Comparison of ENCODE assay signal across 2 cellular contexts in the genomic region with DNA sequence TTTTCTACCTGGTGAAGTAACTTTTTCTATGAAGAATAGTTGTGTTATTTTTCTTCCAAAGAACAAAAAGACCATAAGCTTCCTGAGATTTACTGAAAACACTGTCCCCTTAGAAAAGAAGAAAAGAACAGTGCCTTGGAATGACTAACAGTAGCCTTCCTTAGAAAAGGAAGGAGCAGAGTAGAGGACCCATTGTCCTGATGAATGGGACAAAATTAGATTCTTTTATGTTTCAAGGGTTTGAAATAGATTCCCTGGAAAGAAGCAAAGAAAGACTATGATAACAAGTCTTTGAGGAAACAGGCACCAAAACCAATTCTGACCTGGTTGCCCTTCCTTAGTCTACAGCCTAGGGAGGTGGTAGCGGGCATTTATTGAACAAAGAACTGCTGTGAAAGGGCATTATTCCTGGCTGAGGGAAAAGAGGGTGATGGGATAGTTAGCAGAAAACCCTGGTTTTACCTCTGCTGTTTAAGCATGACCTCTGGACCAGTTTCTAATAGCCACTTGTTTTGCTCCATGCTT.
TF ChIP-seq lines count a peak whose summit lies in the region.

No MANE protein-coding gene starts in this region.

TF ChIP-seq in GM23338, 12 proteins besides CTCF, POLR2A, EP300 and RAD21:
- no peak for TF ChIP-seq EZH2 (IDR thresholded peaks at IDR 0.05; ENCODE audit: low read depth, unreplicated experiment)
- no peak for TF ChIP-seq ZNF331 (CRISPR knock-in tag; IDR thresholded peaks at IDR 0.05; ENCODE audit: low read depth)
- no peak for TF ChIP-seq ZNF114 (CRISPR knock-in tag; IDR thresholded peaks at IDR 0.05)
- TF ChIP-seq JUNB (IDR thresholded peaks at IDR 0.05; ENCODE audit: unreplicated experiment) = no peak

TF ChIP-seq in endothelial cell of umbilical vein, 7 proteins besides CTCF, POLR2A, EP300 and RAD21:
- TF ChIP-seq, protein P1, sequence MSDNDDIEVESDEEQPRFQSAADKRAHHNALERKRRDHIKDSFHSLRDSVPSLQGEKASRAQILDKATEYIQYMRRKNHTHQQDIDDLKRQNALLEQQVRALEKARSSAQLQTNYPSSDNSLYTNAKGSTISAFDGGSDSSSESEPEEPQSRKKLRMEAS (IDR thresholded peaks at IDR 0.05; ENCODE audit: insufficient read depth, insufficient read length) = no peak
- no peak for TF ChIP-seq POLR2AphosphoS5 (IDR thresholded peaks at IDR 0.05; ENCODE audit: insufficient read depth, low read depth, low read length)
- no peak for TF ChIP-seq MYC (IDR thresholded peaks at IDR 0.05; ENCODE audit: low read depth, low read length)
- no peak for TF ChIP-seq JUN (IDR thresholded peaks at IDR 0.05; ENCODE audit: borderline replicate concordance, insufficient read depth, insufficient read length, low read depth)
- no peak for TF ChIP-seq EZH2 (IDR thresholded peaks at IDR 0.05; ENCODE audit: borderline replicate concordance, low read depth, low read length, severe bottlenecking)
- no peak for TF ChIP-seq FOS (IDR thresholded peaks at IDR 0.05; ENCODE audit: borderline replicate concordance, insufficient read depth, low read length)
- no peak for TF ChIP-seq GATA2 (IDR thresholded peaks at IDR 0.05; ENCODE audit: insufficient read depth, insufficient read length, low read depth, low read length)
